ENCODE assay signal across 10 cellular contexts in genomic region chr15:89196994-89197393, GRCh38.
DNase-seq lines count a peak whose midpoint lies in the region; ATAC-seq and TF ChIP-seq lines count a peak whose summit lies in the region.
"Had no signal": no experiment of that assay in that cellular context is flagged by ENCODE, and none has a peak within 500 bp of the region (broad histone marks: within the 10 kb centered on the region; RNA-seq: fewer than 3 reads in every experiment).

No MANE protein-coding gene starts in this region.

- TF ChIP-seq CTCF in coronary artery (IDR thresholded peaks at IDR 0.05) = no peak

- no peak overlapping the region for H3K4me3 ChIP-seq in coronary artery

- peak overlapping the region; percentile 14 to 90 for H3K27ac ChIP-seq in coronary artery

- ATAC-seq in GM21825 (IDR thresholded peaks at IDR 0.05; ENCODE audit: unreplicated experiment) = no peak
- no peak for ATAC-seq in GM18517 (IDR thresholded peaks at IDR 0.05; ENCODE audit: unreplicated experiment)

- peak; percentile 29 for DNase-seq in NCI-H1436 (lab: John Stamatoyannopoulos, UW)
- no peak for DNase-seq in NCI-H1436 treated with DMSO at 0.1 percent for 48 hours (lab: John Stamatoyannopoulos, UW)
- DNase-seq in NCI-H69 (lab: John Stamatoyannopoulos, UW) = peak; percentile 17
- no peak for DNase-seq in coronary artery (ENCODE audit: low spot score)
- DNase-seq in stimulated activated CD4-positive, alpha-beta T cell treated with anti-CD3 and anti-CD28 coated beads, Interleukin-1b, Interleukin-23, amount 100 ng/mL, for 48 hours = peak; percentile 55
- no peak for DNase-seq in cerebellar nuclear complex (lab: John Stamatoyannopoulos, UW)
- DNase-seq: ACHN, NCI-H446 treated with DMSO at 0.1 percent for 48 hours had no signal

Comparison
In these comparisons a context has a peak if more than half of its experiments do, and no peak if none do; other contexts are left out.
1. DNase-seq: peak in NCI-H1436 (single experiment), NCI-H69 (single experiment) and stimulated activated CD4-positive, alpha-beta T cell treated with anti-CD3 and anti-CD28 coated beads, Interleukin-1b, Interleukin-23, amount 100 ng/mL, for 48 hours (single experiment); none in NCI-H1436 treated with DMSO at 0.1 percent for 48 hours (single experiment), coronary artery (single experiment) and cerebellar nuclear complex (0 of 2).